Comparison of ENCODE assay signal across 6 cellular contexts in genomic region chr9:136726631-136727191, GRCh38. TPM values are rescaled to one million over a fixed set of nuclear protein-coding genes. Genes with fewer than 3 reads are reported as not detected.
A peak's percentile ranks its signal among the peaks of the same experiment; 100 is the strongest.
DNase-seq lines count a peak whose midpoint lies in the region; ATAC-seq and TF ChIP-seq lines count a peak whose summit lies in the region.

No MANE protein-coding gene starts in this region.

- no peaks in the 10 kb centered on the region for H3K9me3 ChIP-seq in colonic mucosa

- ATAC-seq in GM18868 (IDR thresholded peaks at IDR 0.05; ENCODE audit: unreplicated experiment), result no peak
- no peak for ATAC-seq in GM21825 (IDR thresholded peaks at IDR 0.05; ENCODE audit: unreplicated experiment)

- CTCF ChIA-PET in Calu3 (lab: Charles Lee), result interaction anchor here (0.6 to 1.6 kb wide), 3 partner anchors 19 to 401 kb away, joined by 4 to 6 read pairs (median 4); no protein-coding TSS in a partner anchor

- H3K27me3 ChIP-seq in colonic mucosa, result no peaks in the 10 kb centered on the region

- peak overlapping the region; percentile 81 for H3K4me3 Mint-ChIP-seq in Calu3 (ENCODE audit: low read depth, unreplicated experiment)
- H3K4me3 Mint-ChIP-seq in progenitor cell of endocrine pancreas (ENCODE audit: low read depth), result peak overlapping the region; percentile 85

- H3K36me3 Mint-ChIP-seq in Calu3 (ENCODE audit: insufficient read depth, unreplicated experiment) (peaks cover 59% of the 10 kb centered on the region), progenitor cell of endocrine pancreas (ENCODE audit: insufficient read depth) (peaks cover 12% of the 10 kb centered on the region)

- H3K4me3 ChIP-seq in colonic mucosa, result peak overlapping the region; percentile 90

- peaks cover 6% of the 10 kb centered on the region for H3K36me3 ChIP-seq in colonic mucosa

- H3K4me1 Mint-ChIP-seq in Calu3 (ENCODE audit: low read depth, unreplicated experiment), result peaks cover 10% of the 10 kb centered on the region
- H3K4me1 Mint-ChIP-seq in progenitor cell of endocrine pancreas (ENCODE audit: low read depth), result peaks cover 20% of the 10 kb centered on the region

- no peaks in the 10 kb centered on the region for H3K27me3 Mint-ChIP-seq in Calu3 (ENCODE audit: unreplicated experiment)
- H3K27me3 Mint-ChIP-seq in progenitor cell of endocrine pancreas, result peaks cover 12% of the 10 kb centered on the region

- no peak overlapping the region for H3K27ac ChIP-seq in colonic mucosa

- peak overlapping the region; percentile 36 to 89 for H3K9ac ChIP-seq in colonic mucosa (ENCODE audit: low read depth in 2 of 2, low read length in 2 of 2)

- BruUV-seq in Calu3 (replicated peaks; lab: Mats Ljungman, UMichigan), result no TSS peak

- intact Hi-C loops in Calu3 (cut with micrococcal nuclease; ENCODE audit: unreplicated experiment), result no loop called here
- intact Hi-C loops in colonic mucosa (cut with DNase I), result no loop called here

- no peak for DNase-seq in Calu3
- peak; percentile 82 for DNase-seq in OCI-M1 (lab: John Stamatoyannopoulos, UW)
- DNase-seq in colonic mucosa, result no peak
- DNase-seq in progenitor cell of endocrine pancreas (ENCODE audit: low spot score, unreplicated experiment), result no peak

- H3K27ac Mint-ChIP-seq in Calu3 (ENCODE audit: unreplicated experiment), result peak overlapping the region; percentile 93
- H3K27ac Mint-ChIP-seq in progenitor cell of endocrine pancreas, result peak overlapping the region; percentile 94

- peaks cover 10% of the 10 kb centered on the region for H3K4me1 ChIP-seq in colonic mucosa

- TF ChIP-seq CTCF in Calu3 (IDR thresholded peaks at IDR 0.05; ENCODE audit: unreplicated experiment) (peak; percentile 28), colonic mucosa (IDR thresholded peaks at IDR 0.05) (peak; percentile 48), progenitor cell of endocrine pancreas (IDR thresholded peaks at IDR 0.05; ENCODE audit: unreplicated experiment) (peak; percentile 55)

- H3K9me3 Mint-ChIP-seq in Calu3 (ENCODE audit: low read depth, unreplicated experiment) (no peaks in the 10 kb centered on the region), progenitor cell of endocrine pancreas (ENCODE audit: low read depth) (no peaks in the 10 kb centered on the region)

RNA-seq across cellular contexts. Expression of gene DIPK1B, which starts 14.3 kb away (rescaled TPM):
- total RNA-seq in Calu3 (2022) (4.0 TPM in 2 replicates), colonic mucosa (1 to 10 TPM in 1 of 2 donors, under 1 TPM in 1; 0.82 to 2.8 TPM), progenitor cell of endocrine pancreas (51.3 and 52.9 TPM in 2 replicates)

RNA-seq across cellular contexts. Expression of gene LCN10, which starts 16.0 kb away (rescaled TPM):
- total RNA-seq in Calu3 (2022) (0.33 and 1.9 TPM in 2 replicates), colonic mucosa (1 to 10 TPM in 1 of 2 donors, under 1 TPM in 1; 0.11 to 3.3 TPM), progenitor cell of endocrine pancreas (0.42 TPM in 1 of 2 replicates, not detected in the other)

RNA-seq across cellular contexts. Expression of gene LCN6, which starts 21.6 kb away (rescaled TPM):
- not detected in 2 replicates for total RNA-seq in Calu3 (2022)
- total RNA-seq in colonic mucosa, result 1 to 10 TPM in 1 of 2 donors, under 1 TPM in 1; 0.56 to 1.2 TPM
- total RNA-seq in progenitor cell of endocrine pancreas, result not detected in 2 replicates

RNA-seq across cellular contexts. Expression of gene LCN8, which starts 31.3 kb away (rescaled TPM):
- total RNA-seq in Calu3 (2022) (not detected in 2 replicates), colonic mucosa (not detected), progenitor cell of endocrine pancreas (not detected in 2 replicates)

RNA-seq across cellular contexts. Expression of gene LCN15, which starts 37.6 kb away (rescaled TPM):
- total RNA-seq in Calu3 (2022) (not detected in 2 replicates), colonic mucosa (1 to 10 TPM in 1 of 2 donors, not detected in 1; 3.4 TPM), progenitor cell of endocrine pancreas (not detected in 2 replicates)

Comparison
In these comparisons a context has a peak if more than half of its experiments do, and no peak if none do; other contexts are left out.
1. RNA of gene DIPK1B, which starts 14.3 kb away (total RNA-seq): 51.3 to 52.9 TPM in progenitor cell of endocrine pancreas; 4.0 TPM in Calu3 and 0.82 to 2.8 TPM in colonic mucosa; every median in the first group is over 10 times any median in the second.
2. Peak in every context shown above with its lines, with median percentiles within 50 percentile points of each other: CTCF ChIP-seq.